ENCODE assay signal across 9 cellular contexts in the genomic region with DNA sequence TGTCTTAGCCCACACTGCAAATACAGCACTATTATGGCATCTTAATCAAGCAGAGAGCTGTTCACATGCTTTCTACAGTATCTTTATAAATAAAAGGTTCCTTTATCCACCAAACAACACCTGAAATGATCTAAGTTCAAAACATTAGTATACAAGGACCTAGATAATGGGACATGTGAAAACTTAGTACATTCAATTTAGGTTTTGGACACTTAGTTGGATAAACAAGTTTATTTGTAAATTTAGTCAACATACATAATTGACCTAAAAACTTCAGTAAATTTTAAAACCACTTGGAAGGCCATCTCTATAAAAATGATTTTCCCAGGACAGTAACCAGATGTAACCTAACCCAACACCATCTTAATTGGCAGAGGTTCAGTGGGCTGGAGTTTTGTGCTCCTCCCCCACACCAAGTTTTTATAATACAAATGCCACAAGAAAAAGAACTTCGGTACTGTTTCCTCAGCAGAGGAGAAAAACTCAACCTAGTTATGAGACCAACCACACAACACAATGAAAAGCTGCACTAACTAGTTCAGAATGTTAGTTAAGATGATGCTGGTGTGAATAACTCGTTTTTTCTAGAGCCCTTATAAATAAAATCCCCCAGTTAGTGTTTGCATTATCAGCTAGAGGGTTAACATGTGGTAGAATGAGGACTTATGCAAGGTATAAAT. TPM values are rescaled to one million over a fixed set of nuclear protein-coding genes. Genes with fewer than 3 reads are reported as not detected.
DNase-seq lines count a peak whose midpoint lies in the region; ATAC-seq, FAIRE-seq and TF ChIP-seq lines count a peak whose summit lies in the region.
"Had no signal": no experiment of that assay in that cellular context is flagged by ENCODE, and none has a peak within 500 bp of the region (broad histone marks: within the 10 kb centered on the region; RNA-seq: fewer than 3 reads in every experiment).

No MANE protein-coding gene starts in this region.

- intact Hi-C loops in K562 (cut with micrococcal nuclease) (loop anchor here (5.0 kb wide), 1 partner anchor 70 kb away; no protein-coding TSS in a partner anchor), lower lobe of right lung (cut with DNase I) (no loop called here)

- TF ChIP-seq RAD21 in K562 (CRISPR knock-in tag; conservative IDR thresholded peaks at IDR 0.05 in 1 of 2, IDR thresholded peaks at IDR 0.05 in 1 of 2), result no peak

- peak overlapping the region; percentile 85 for H3K4me3 ChIP-seq in K562
- peak overlapping the region; percentile 97 for H3K4me3 ChIP-seq in lower lobe of right lung

- no peak overlapping the region for H2AFZ ChIP-seq in K562 (ENCODE audit: low read depth, low read length)

- peak overlapping the region in 1 of 2 experiments; percentile 94; a peak in 3 of 4 replicates for H3K9ac ChIP-seq in K562 (ENCODE audit: insufficient read depth in 1 of 2, low read depth in 2 of 2, low read length in 2 of 2)

- H4K20me1 ChIP-seq in K562 (replicated peaks; ENCODE audit: control insufficient read depth, insufficient read depth, low read length), result peaks cover 42% of the 10 kb centered on the region

- TF ChIP-seq CTCF in K562 (IDR thresholded peaks at IDR 0.05 in 2 of 3, conservative IDR thresholded peaks at IDR 0.05 in 1 of 3; ENCODE audit: insufficient read depth in 2 of 3, low read depth in 1 of 3, low read length in 3 of 3) (no peak), lower lobe of right lung (IDR thresholded peaks at IDR 0.05) (no peak), type B pancreatic cell (conservative IDR thresholded peaks at IDR 0.05) (no peak)

- TF ChIP-seq EP300 in K562 (IDR thresholded peaks at IDR 0.05; ENCODE audit: low read length), result no peak

- peak overlapping the region; percentile 86 for H3K4me2 ChIP-seq in K562 (ENCODE audit: insufficient read depth, low read length)

- peaks cover 28% of the 10 kb centered on the region for H3K36me3 Mint-ChIP-seq in activated naive CD4-positive, alpha-beta T cell treated with anti-CD3 and anti-CD28 coated beads, Interleukin-2, amount 50 U/mL, for 24 hours
- peaks cover 38% of the 10 kb centered on the region for H3K36me3 Mint-ChIP-seq in type B pancreatic cell

- H3K27ac Mint-ChIP-seq in activated naive CD4-positive, alpha-beta T cell treated with anti-CD3 and anti-CD28 coated beads, Interleukin-2, amount 50 U/mL, for 24 hours, result peak overlapping the region; percentile 83
- peak overlapping the region; percentile 82 for H3K27ac Mint-ChIP-seq in type B pancreatic cell

- peak overlapping the region; percentile 35; the same call in 2 of the 3 replicates for H3K27ac ChIP-seq in K562 (ENCODE audit: extremely low read depth, low read depth, low read length)
- H3K27ac ChIP-seq in lower lobe of right lung, result peak overlapping the region; percentile 98

- ATAC-seq in K562, result no peak
- no peak for ATAC-seq in lower lobe of right lung

- no peak for DNase-seq in activated naive CD4-positive, alpha-beta T cell treated with Interleukin-2 at 50 U/mL for 16 hours
- DNase-seq in K562 (ENCODE audit: extremely low read depth in 1 of 4, low spot score in 3 of 4) (no peak), lower lobe of right lung (no peak), type B pancreatic cell (ENCODE audit: extremely low spot score, unreplicated experiment) (no peak), MV-4-11 (lab: John Stamatoyannopoulos, UW) (no peak), GM03348 (ENCODE audit: low spot score) (no peak)
- DNase-seq in effector CD4-positive, alpha-beta T cell, result no peak
- DNase-seq: activated effector memory CD4-positive, alpha-beta T cell treated with anti-CD3 and anti-CD28 coated beads, Interleukin-2, amount 50 U/mL, for 16 hours had no signal

- POLR2A ChIA-PET in K562 (lab: Yijun Ruan, JAX), result interaction anchor here (0.6 to 11.1 kb wide), 40 partner anchors 8 to 459 kb away, joined by 3 to 464 read pairs (median 6); a partner anchor contains a TSS

- peaks cover 3 to 7% of the 10 kb centered on the region in 2 experiments; a peak in 4 of 5 replicates for H3K4me1 ChIP-seq in K562 (replicated peaks in 1 of 2; ENCODE audit: control insufficient read depth in 2 of 2, insufficient read depth in 2 of 2, low read length in 2 of 2)
- peaks cover 33% of the 10 kb centered on the region for H3K4me1 ChIP-seq in lower lobe of right lung

- H3K9me3 Mint-ChIP-seq in activated naive CD4-positive, alpha-beta T cell treated with anti-CD3 and anti-CD28 coated beads, Interleukin-2, amount 50 U/mL, for 24 hours, result no peaks in the 10 kb centered on the region
- peaks cover 5% of the 10 kb centered on the region for H3K9me3 Mint-ChIP-seq in type B pancreatic cell

- H3K27me3 Mint-ChIP-seq in activated naive CD4-positive, alpha-beta T cell treated with anti-CD3 and anti-CD28 coated beads, Interleukin-2, amount 50 U/mL, for 24 hours, result no peaks in the 10 kb centered on the region
- H3K27me3 Mint-ChIP-seq in type B pancreatic cell, result peaks cover 5% of the 10 kb centered on the region

- H3K79me2 ChIP-seq in K562 (ENCODE audit: control insufficient read depth, insufficient read depth, low read length), result peaks cover 35% of the 10 kb centered on the region

- in situ Hi-C loops in K562 (cut with MboI), result loop anchor here (10.0 kb wide), 1 partner anchor 227 kb away; a partner anchor contains a TSS

- no peak for FAIRE-seq in K562 (lab: Jason Lieb, UNC)

- H3K4me3 Mint-ChIP-seq in activated naive CD4-positive, alpha-beta T cell treated with anti-CD3 and anti-CD28 coated beads, Interleukin-2, amount 50 U/mL, for 24 hours, result peak overlapping the region; percentile 98
- H3K4me3 Mint-ChIP-seq in type B pancreatic cell, result peak overlapping the region; percentile 98

- BruUV-seq in K562 (replicated peaks; lab: Mats Ljungman, UMichigan), result no TSS peak

- H3K9me3 ChIP-seq in K562 (replicated peaks; ENCODE audit: control insufficient read depth, insufficient read depth, low read depth, low read length) (no peaks in the 10 kb centered on the region), lower lobe of right lung (no peaks in the 10 kb centered on the region)

- peaks cover 28% of the 10 kb centered on the region for H3K4me1 Mint-ChIP-seq in activated naive CD4-positive, alpha-beta T cell treated with anti-CD3 and anti-CD28 coated beads, Interleukin-2, amount 50 U/mL, for 24 hours
- H3K4me1 Mint-ChIP-seq in type B pancreatic cell (ENCODE audit: unreplicated experiment), result peaks cover 31% of the 10 kb centered on the region

- WGBS in K562 (ENCODE audit: insufficient coverage, low coverage, missing lambda C conversion rate), result 10% methylated on average over 2 of the region's 2 CpGs

- TF ChIP-seq POLR2A in K562 (conservative IDR thresholded peaks at IDR 0.05), result no peak

- H3K9me1 ChIP-seq in K562 (ENCODE audit: control insufficient read depth, insufficient read depth, low read length), result no peaks in the 10 kb centered on the region

- H3K27me3 ChIP-seq in K562 (ENCODE audit: control insufficient read depth in 2 of 2, insufficient read depth in 2 of 2, low read length in 2 of 2) (no peaks in the 10 kb centered on the region), lower lobe of right lung (ENCODE audit: low read depth) (no peaks in the 10 kb centered on the region)

- H3K36me3 ChIP-seq in K562 (ENCODE audit: control insufficient read depth, insufficient read depth, low read length) (peaks cover 31% of the 10 kb centered on the region), lower lobe of right lung (peaks cover 51% of the 10 kb centered on the region)

- CTCF ChIA-PET in K562 (lab: Yijun Ruan, JAX; ENCODE audit: low intra/inter-chr PET ratio), result no interaction called here

RNA-seq across cellular contexts. Expression of a gene that starts 7.2 kb away (rescaled TPM):
- 112 and 148 TPM in 2 replicates for total RNA-seq in K562 (2011; cell fraction: chromatin; rRNA removed; ENCODE audit: low replicate concordance)
- 60.9 and 67.9 TPM in 2 replicates for total RNA-seq in K562 (2011; cell fraction: nucleolus; rRNA removed)
- total RNA-seq in K562 (2011; cell fraction: nucleoplasm; rRNA removed), result 116 and 161 TPM in 2 replicates
- total RNA-seq in K562 (2014; rRNA removed) (12.8 and 16.0 TPM in 2 replicates), K562 (2014; rRNA removed; fragmentation: Illumina TruSeq; extraction: Trizol) (24.8 and 27.6 TPM in 2 replicates), K562 (2015; rRNA removed; fragmentation: Illumina TruSeq; extraction: Trizol) (25.8 and 27.7 TPM in 2 replicates), K562 (2021) (22.2 and 26.7 TPM in 2 replicates), lower lobe of right lung (31.1 TPM), type B pancreatic cell (ENCODE audit: low replicate concordance) (41.9 and 49.7 TPM in 2 replicates)
- polyA plus RNA-seq in K562 (2011; rRNA removed) (38.6 and 38.7 TPM in 2 replicates), K562 (2014; fragmentation: Illumina TruSeq; extraction: Trizol) (36.5 and 38.1 TPM in 2 replicates), K562 (2014; fragmentation: Nextera tagmentation; extraction: Ambion mirVana) (10 to 100 TPM; 13.7 to 18.8 TPM), K562 (2014; rRNA removed) (24.2 and 25.4 TPM in 2 replicates)
- 17.7 and 26.9 TPM in 2 replicates for polyA plus RNA-seq in K562 (2011; cell fraction: cytosol; rRNA removed)
- 31.3 and 35.3 TPM in 2 replicates for polyA plus RNA-seq in K562 (2011; cell fraction: nucleus; rRNA removed)
- polyA plus RNA-seq in K562 (2012), result 20.2 and 24.9 TPM in 2 replicates
- 25.3 and 43.9 TPM in 2 replicates for polyA minus RNA-seq in K562 (2011; rRNA and poly(A)+ RNA removed)
- polyA minus RNA-seq in K562 (2011; cell fraction: cytosol; rRNA and poly(A)+ RNA removed), result 6.6 and 14.4 TPM in 2 replicates
- polyA minus RNA-seq in K562 (2011; cell fraction: nucleus; rRNA and poly(A)+ RNA removed), result 17.8 and 34.1 TPM in 2 replicates

RNA-seq across cellular contexts. Expression of a gene that starts 12.4 kb away (rescaled TPM):
- total RNA-seq in K562 (2011; cell fraction: chromatin; rRNA removed; ENCODE audit: low replicate concordance), result 12.6 and 46.2 TPM in 2 replicates
- 46.2 and 53.6 TPM in 2 replicates for total RNA-seq in K562 (2011; cell fraction: nucleolus; rRNA removed)
- 21.6 and 27.1 TPM in 2 replicates for total RNA-seq in K562 (2011; cell fraction: nucleoplasm; rRNA removed)
- 51.6 and 58.5 TPM in 2 replicates for total RNA-seq in K562 (2014; rRNA removed)
- 2.2 and 4.2 TPM in 2 replicates for total RNA-seq in K562 (2014; rRNA removed; fragmentation: Illumina TruSeq; extraction: Trizol)
- total RNA-seq in K562 (2015; rRNA removed; fragmentation: Illumina TruSeq; extraction: Trizol), result 23.2 and 23.4 TPM in 2 replicates
- total RNA-seq in K562 (2021), result 41.6 and 46.7 TPM in 2 replicates
- polyA plus RNA-seq in K562 (2011; rRNA removed), result 17.4 and 31.4 TPM in 2 replicates
- 40.3 and 101 TPM in 2 replicates for polyA plus RNA-seq in K562 (2011; cell fraction: cytosol; rRNA removed)
- 71.0 and 91.6 TPM in 2 replicates for polyA plus RNA-seq in K562 (2011; cell fraction: nucleus; rRNA removed)
- 29.9 and 60.2 TPM in 2 replicates for polyA plus RNA-seq in K562 (2012)
- polyA plus RNA-seq in K562 (2014; fragmentation: Illumina TruSeq; extraction: Trizol), result 6.1 and 15.8 TPM in 2 replicates
- polyA plus RNA-seq in K562 (2014; fragmentation: Nextera tagmentation; extraction: Ambion mirVana), result 1 to 10 TPM in 1 of 2 experiments, under 1 TPM in 1; 0.45 to 2.1 TPM
- polyA plus RNA-seq in K562 (2014; rRNA removed), result 36.4 and 40.3 TPM in 2 replicates
- polyA minus RNA-seq in K562 (2011; rRNA and poly(A)+ RNA removed), result 7.4 and 9.8 TPM in 2 replicates
- 23.4 and 30.8 TPM in 2 replicates for polyA minus RNA-seq in K562 (2011; cell fraction: cytosol; rRNA and poly(A)+ RNA removed)
- 18.3 and 25.1 TPM in 2 replicates for polyA minus RNA-seq in K562 (2011; cell fraction: nucleus; rRNA and poly(A)+ RNA removed)
- total RNA-seq in lower lobe of right lung, result 34.0 TPM
- 33.0 and 59.8 TPM in 2 replicates for total RNA-seq in type B pancreatic cell (ENCODE audit: low replicate concordance)

RNA-seq across cellular contexts. Expression of a gene that starts 56.1 kb away (rescaled TPM):
- total RNA-seq in K562 (2011; cell fraction: chromatin; rRNA removed; ENCODE audit: low replicate concordance), result 0.84 and 1.1 TPM in 2 replicates
- total RNA-seq in K562 (2011; cell fraction: nucleolus; rRNA removed), result 1.7 and 2.4 TPM in 2 replicates
- total RNA-seq in K562 (2011; cell fraction: nucleoplasm; rRNA removed), result 1.4 and 1.9 TPM in 2 replicates
- total RNA-seq in K562 (2014; rRNA removed), result 0.05 and 0.82 TPM in 2 replicates
- not detected in 2 replicates for total RNA-seq in K562 (2014; rRNA removed; fragmentation: Illumina TruSeq; extraction: Trizol)
- 0.25 and 0.26 TPM in 2 replicates for total RNA-seq in K562 (2015; rRNA removed; fragmentation: Illumina TruSeq; extraction: Trizol)
- total RNA-seq in K562 (2021), result 0.89 and 2.8 TPM in 2 replicates
- 0.95 and 1.3 TPM in 2 replicates for polyA plus RNA-seq in K562 (2011; rRNA removed)
- polyA plus RNA-seq in K562 (2011; cell fraction: cytosol; rRNA removed), result 1.1 and 2.0 TPM in 2 replicates
- polyA plus RNA-seq in K562 (2011; cell fraction: nucleus; rRNA removed), result 2.3 and 2.6 TPM in 2 replicates
- polyA plus RNA-seq in K562 (2012), result 1.9 and 4.1 TPM in 2 replicates
- polyA plus RNA-seq in K562 (2014; fragmentation: Illumina TruSeq; extraction: Trizol), result 0.58 and 0.86 TPM in 2 replicates
- polyA plus RNA-seq in K562 (2014; fragmentation: Nextera tagmentation; extraction: Ambion mirVana), result not detected
- 0.93 and 1.2 TPM in 2 replicates for polyA plus RNA-seq in K562 (2014; rRNA removed)
- 0.24 and 0.32 TPM in 2 replicates for polyA minus RNA-seq in K562 (2011; rRNA and poly(A)+ RNA removed)
- 3.4 and 4.2 TPM in 2 replicates for polyA minus RNA-seq in K562 (2011; cell fraction: cytosol; rRNA and poly(A)+ RNA removed)
- 0.89 and 1.2 TPM in 2 replicates for polyA minus RNA-seq in K562 (2011; cell fraction: nucleus; rRNA and poly(A)+ RNA removed)
- total RNA-seq in lower lobe of right lung, result 34.7 TPM
- total RNA-seq in type B pancreatic cell (ENCODE audit: low replicate concordance), result 26.4 and 57.8 TPM in 2 replicates
